11 cellular contexts compared by ENCODE assay signal in genomic region chr2:223262946-223263345, GRCh38.
DNase-seq lines count a peak whose midpoint lies in the region; ATAC-seq and TF ChIP-seq lines count a peak whose summit lies in the region.
"Had no signal": no experiment of that assay in that cellular context is flagged by ENCODE, and none has a peak within 500 bp of the region (broad histone marks: within the 10 kb centered on the region; RNA-seq: fewer than 3 reads in every experiment).

No MANE protein-coding gene starts in this region.

- no peaks in the 10 kb centered on the region for H3K36me3 Mint-ChIP-seq in endodermal cell (ENCODE audit: low read depth)
- H3K36me3 Mint-ChIP-seq in T-helper 17 cell (ENCODE audit: low read depth): no peaks in the 10 kb centered on the region
- H3K36me3 Mint-ChIP-seq: activated naive CD8-positive, alpha-beta T cell had no signal

- H3K27ac ChIP-seq in endodermal cell (ENCODE audit: low read depth, low read length): no peak overlapping the region
- H3K27ac ChIP-seq: KMS-11 had no signal

- H3K27me3 ChIP-seq in endodermal cell (ENCODE audit: control insufficient read depth, insufficient read depth, low read length, poor library complexity, severe bottlenecking) (no peaks in the 10 kb centered on the region), BE2C (no peaks in the 10 kb centered on the region)

- DNase-seq in NOMO-1 treated with DMSO at 0.1 percent for 48 hours (lab: John Stamatoyannopoulos, UW; ENCODE audit: unreplicated experiment) (peak; percentile 77), endodermal cell (peak; percentile 60), renal cortical epithelial cell (ENCODE audit: low read depth) (peak; percentile 75), BE2C (no peak), T-helper 17 cell (no peak)
- DNase-seq: dermis blood vessel endothelial cell had no signal

- H3K4me1 Mint-ChIP-seq in endodermal cell (no peaks in the 10 kb centered on the region), T-helper 17 cell (no peaks in the 10 kb centered on the region)

- no peaks in the 10 kb centered on the region for H3K27me3 Mint-ChIP-seq in endodermal cell (ENCODE audit: insufficient read depth)
- no peaks in the 10 kb centered on the region for H3K27me3 Mint-ChIP-seq in T-helper 17 cell

- 76 to 87% methylated on average over 6 of the region's 6 CpGs for WGBS in endodermal cell (ENCODE audit: insufficient coverage in 1 of 2, insufficient read length in 1 of 2), 2 experiments

- no peak overlapping the region for H3K9ac ChIP-seq in endodermal cell (ENCODE audit: extremely low read depth, low read length, poor library complexity, severe bottlenecking)
- H3K9ac ChIP-seq: KMS-11 had no signal

- H3K4me3 Mint-ChIP-seq in endodermal cell: no peak overlapping the region
- no peak overlapping the region for H3K4me3 Mint-ChIP-seq in T-helper 17 cell
- H3K4me3 Mint-ChIP-seq: activated naive CD8-positive, alpha-beta T cell had no signal

- H3K27ac Mint-ChIP-seq in endodermal cell (no peak overlapping the region), T-helper 17 cell (no peak overlapping the region)
- H3K27ac Mint-ChIP-seq: activated naive CD8-positive, alpha-beta T cell had no signal

- H3K4me1 ChIP-seq in endodermal cell (ENCODE audit: control insufficient read depth, insufficient read depth, low read length): no peaks in the 10 kb centered on the region
- H3K4me1 ChIP-seq in BE2C: peaks cover 5% of the 10 kb centered on the region; the same call in 1 of the 2 replicates

- H3K9me3 Mint-ChIP-seq in endodermal cell: no peaks in the 10 kb centered on the region

- H3K9me3 ChIP-seq in endodermal cell (ENCODE audit: control insufficient read depth, low read length): no peaks in the 10 kb centered on the region
- no peaks in the 10 kb centered on the region; the same call in 1 of the 2 replicates for H3K9me3 ChIP-seq in BE2C
- H3K9me3 ChIP-seq in T-helper 17 cell (ENCODE audit: control insufficient read depth, low read length, poor library complexity, severe bottlenecking): no peaks in the 10 kb centered on the region

- H3K36me3 ChIP-seq in endodermal cell (ENCODE audit: control insufficient read depth, insufficient read depth, low read length) (no peaks in the 10 kb centered on the region), BE2C (no peaks in the 10 kb centered on the region)

- ATAC-seq in GM19351 (IDR thresholded peaks at IDR 0.05; ENCODE audit: unreplicated experiment) (peak; percentile 53), HG03354 (IDR thresholded peaks at IDR 0.05; ENCODE audit: poor library complexity, severe bottlenecking, unreplicated experiment) (no peak), HG03439 (IDR thresholded peaks at IDR 0.05; ENCODE audit: unreplicated experiment) (no peak), T-helper 17 cell (no peak)

- TF ChIP-seq CTCF in endodermal cell (conservative IDR thresholded peaks at IDR 0.05) (no peak), BE2C (IDR thresholded peaks at IDR 0.05; ENCODE audit: low read depth, low read length) (no peak)

- no peak overlapping the region for H3K4me3 ChIP-seq in endodermal cell (ENCODE audit: low read length)
- no peak overlapping the region for H3K4me3 ChIP-seq in BE2C (ENCODE audit: low read depth, low read length)

Comparison
In these comparisons a context has a peak if more than half of its experiments do, and no peak if none do; other contexts are left out.
1. DNase-seq: peak in NOMO-1 treated with DMSO at 0.1 percent for 48 hours (single experiment), endodermal cell (single experiment) and renal cortical epithelial cell (single experiment); none in BE2C (single experiment) and T-helper 17 cell (0 of 3).